ENCODE assay signal across 15 cellular contexts in the genomic region with DNA sequence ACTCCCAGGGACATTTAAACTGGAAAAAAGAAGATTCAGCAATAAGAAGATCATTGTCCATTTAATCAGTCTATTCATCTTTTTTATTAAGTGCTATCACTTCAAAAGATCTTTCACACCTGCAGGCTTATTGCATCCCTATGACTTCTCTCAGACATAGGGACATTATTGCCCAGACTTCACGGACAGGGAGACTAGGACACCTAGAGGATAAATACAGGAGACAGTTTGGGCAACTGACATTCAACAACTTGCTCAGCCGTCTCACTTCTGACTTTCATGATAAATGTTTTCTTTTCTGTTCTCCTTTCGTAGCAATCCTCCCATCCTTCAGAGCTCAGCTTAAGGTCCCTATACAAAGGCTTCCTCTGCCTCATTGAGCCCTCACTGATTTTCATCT.
A peak's percentile ranks its signal among the peaks of the same experiment; 100 is the strongest.
DNase-seq lines count a peak whose midpoint lies in the region; ATAC-seq and TF ChIP-seq lines count a peak whose summit lies in the region.
"Had no signal": no experiment of that assay in that cellular context is flagged by ENCODE, and none has a peak within 500 bp of the region (broad histone marks: within the 10 kb centered on the region; RNA-seq: fewer than 3 reads in every experiment).

No MANE protein-coding gene starts in this region.

- H3K27ac ChIP-seq in OCI-LY3 (ENCODE audit: low read length) (no peak overlapping the region), endodermal cell (ENCODE audit: low read depth, low read length) (no peak overlapping the region)
- H3K27ac ChIP-seq: upper lobe of left lung had no signal

- H3K36me3 Mint-ChIP-seq in endodermal cell (ENCODE audit: low read depth) = no peaks in the 10 kb centered on the region

- H3K9me3 ChIP-seq in OCI-LY3 (ENCODE audit: insufficient read depth, low read length) (no peaks in the 10 kb centered on the region), endodermal cell (ENCODE audit: control insufficient read depth, low read length) (no peaks in the 10 kb centered on the region)
- H3K9me3 ChIP-seq: mucosa of descending colon, upper lobe of left lung had no signal

- no peaks in the 10 kb centered on the region for H3K9me3 Mint-ChIP-seq in endodermal cell

- no peak overlapping the region for H3K4me3 ChIP-seq in OCI-LY3 (ENCODE audit: low read length)
- H3K4me3 ChIP-seq in endodermal cell (ENCODE audit: low read length) = no peak overlapping the region
- H3K4me3 ChIP-seq in lower leg skin (ENCODE audit: low read depth, poor library complexity, severe bottlenecking) = no peak overlapping the region
- H3K4me3 ChIP-seq: mucosa of descending colon, upper lobe of left lung had no signal

- peak; percentile 51 for DNase-seq in NCI-H510A treated with DMSO at 0.1 percent for 48 hours (lab: John Stamatoyannopoulos, UW)
- DNase-seq in NCI-H510A (lab: John Stamatoyannopoulos, UW) = no peak
- DNase-seq in endodermal cell = no peak
- DNase-seq in lower leg skin (ENCODE audit: low spot score in 2 of 2) = no peak
- DNase-seq in NCI-H2227 (lab: John Stamatoyannopoulos, UW; ENCODE audit: unreplicated experiment) = no peak
- DNase-seq: activated CD4-positive, alpha-beta T cell treated with anti-CD3 and anti-CD28 coated beads, Interleukin-2, amount 50 U/mL, for 4 hours; activated gamma-delta T cell; caudate nucleus; EL; mucosa of descending colon; upper lobe of left lung had no signal

- no peaks in the 10 kb centered on the region for H3K4me1 Mint-ChIP-seq in endodermal cell

- H3K27me3 Mint-ChIP-seq in endodermal cell (ENCODE audit: insufficient read depth) = no peaks in the 10 kb centered on the region

- WGBS in endodermal cell (ENCODE audit: insufficient coverage in 1 of 2, insufficient read length in 1 of 2), 2 experiments = 83 to 84% methylated on average over 2 to 3 of the region's 3 CpGs
- 78 to 81% methylated on average over 3 of the region's 3 CpGs for WGBS in lower leg skin, 2 donors

- H3K27me3 ChIP-seq in OCI-LY3 (ENCODE audit: low read depth, low read length) (no peaks in the 10 kb centered on the region), endodermal cell (ENCODE audit: control insufficient read depth, insufficient read depth, low read length, poor library complexity, severe bottlenecking) (no peaks in the 10 kb centered on the region)
- H3K27me3 ChIP-seq: upper lobe of left lung had no signal

- TF ChIP-seq CTCF in OCI-LY3 (IDR thresholded peaks at IDR 0.05; ENCODE audit: low read depth, low read length) = peak; percentile 39
- peak; percentile 47 for TF ChIP-seq CTCF in endodermal cell (conservative IDR thresholded peaks at IDR 0.05)
- TF ChIP-seq CTCF in lower leg skin (IDR thresholded peaks at IDR 0.05) = no peak

- H4K20me1 ChIP-seq in OCI-LY3 (ENCODE audit: insufficient read depth, low read length) = no peaks in the 10 kb centered on the region

- ATAC-seq in GM18868 (IDR thresholded peaks at IDR 0.05; ENCODE audit: unreplicated experiment) (no peak), HG03460 (IDR thresholded peaks at IDR 0.05; ENCODE audit: unreplicated experiment) (no peak)
- ATAC-seq: mucosa of descending colon had no signal

- H3K36me3 ChIP-seq in OCI-LY3 (replicated peaks; ENCODE audit: low read depth, low read length) = no peaks in the 10 kb centered on the region
- no peaks in the 10 kb centered on the region for H3K36me3 ChIP-seq in endodermal cell (ENCODE audit: control insufficient read depth, insufficient read depth, low read length)
- H3K36me3 ChIP-seq: upper lobe of left lung had no signal

- H2AFZ ChIP-seq in OCI-LY3 (ENCODE audit: low read depth, low read length) = no peak overlapping the region

- no peak for TF ChIP-seq POLR2A in lower leg skin (IDR thresholded peaks at IDR 0.05)

- H3K79me2 ChIP-seq in OCI-LY3 (ENCODE audit: low read length) = no peaks in the 10 kb centered on the region

- no peak overlapping the region for H3K4me3 Mint-ChIP-seq in endodermal cell

- no peak overlapping the region for H3K27ac Mint-ChIP-seq in endodermal cell
- H3K27ac Mint-ChIP-seq: progenitor cell of endocrine pancreas had no signal

- H3K9ac ChIP-seq in OCI-LY3 (ENCODE audit: low read length) (no peak overlapping the region), endodermal cell (ENCODE audit: extremely low read depth, low read length, poor library complexity, severe bottlenecking) (no peak overlapping the region)

- H3K4me2 ChIP-seq in OCI-LY3 (ENCODE audit: low read length) = no peak overlapping the region

- H3K4me1 ChIP-seq in OCI-LY3 (ENCODE audit: low read length) = peaks cover 8% of the 10 kb centered on the region
- no peaks in the 10 kb centered on the region for H3K4me1 ChIP-seq in endodermal cell (ENCODE audit: control insufficient read depth, insufficient read depth, low read length)
- H3K4me1 ChIP-seq: upper lobe of left lung had no signal

- intact Hi-C loops in lower leg skin (cut with DNase I; ENCODE audit: low total_unique reads) = no loop called here

Comparison
In these comparisons a context has a peak if more than half of its experiments do, and no peak if none do; other contexts are left out.
1. CTCF ChIP-seq: peak in OCI-LY3 (single experiment) and endodermal cell (single experiment); none in lower leg skin (0 of 3).